In the genomic region with DNA sequence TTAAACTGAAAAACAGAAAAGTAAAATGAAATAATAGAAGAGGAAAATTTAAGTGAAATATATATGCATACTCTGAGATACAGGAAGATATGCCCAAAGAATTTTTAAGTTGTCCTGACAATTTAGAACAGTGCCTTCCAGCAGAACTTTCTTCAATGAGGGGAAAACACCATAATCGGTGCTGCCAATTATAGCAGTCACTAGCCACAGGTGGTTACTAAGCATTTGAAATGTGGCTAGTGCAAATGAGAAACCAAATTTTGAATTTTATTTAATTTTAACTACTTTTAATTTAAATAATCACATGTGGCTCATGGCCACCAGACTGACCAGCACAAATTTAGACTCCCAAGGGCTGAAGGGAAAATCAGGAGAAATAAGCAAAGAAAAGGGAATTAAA, we compare ENCODE assay signal across 21 cellular contexts.
"Had no signal": no experiment of that assay in that cellular context is flagged by ENCODE, and none has a peak within 500 bp of the region (broad histone marks: within the 10 kb centered on the region; RNA-seq: fewer than 3 reads in every experiment).

No MANE protein-coding gene starts in this region.

- H3K9me3 ChIP-seq: MG63, SJSA1 had no signal

- H3K27me3 ChIP-seq: MG63, SJSA1 had no signal

- H3K36me3 ChIP-seq: MG63 had no signal

- H3K27ac ChIP-seq: SJSA1, SK-N-MC had no signal

- DNase-seq: Karpas-422, KBM-7, MG63, NCI-H1092, NCI-H1105 treated with DMSO at 0.1 percent for 48 hours, NCI-H1417 treated with DMSO at 0.1 percent for 48 hours, NCI-H146, NCI-H1694 treated with DMSO at 0.1 percent for 48 hours, NCI-H1930, NCI-H2081, NCI-H2107, NCI-H2227 treated with DMSO at 0.1 percent for 48 hours, NCI-H524, NCI-H526 treated with DMSO at 0.1 percent for 48 hours, NCI-H748 treated with DMSO at 0.1 percent for 48 hours, Right ventricle myocardium superior, RPMI8226, SIG-M5, SW 1271 had no signal

- H3K4me3 ChIP-seq: MG63, SJSA1, SK-N-MC had no signal

- H3K4me1 ChIP-seq: SJSA1 had no signal
